Comparison of ENCODE assay signal across 36 cellular contexts in the genomic region with DNA sequence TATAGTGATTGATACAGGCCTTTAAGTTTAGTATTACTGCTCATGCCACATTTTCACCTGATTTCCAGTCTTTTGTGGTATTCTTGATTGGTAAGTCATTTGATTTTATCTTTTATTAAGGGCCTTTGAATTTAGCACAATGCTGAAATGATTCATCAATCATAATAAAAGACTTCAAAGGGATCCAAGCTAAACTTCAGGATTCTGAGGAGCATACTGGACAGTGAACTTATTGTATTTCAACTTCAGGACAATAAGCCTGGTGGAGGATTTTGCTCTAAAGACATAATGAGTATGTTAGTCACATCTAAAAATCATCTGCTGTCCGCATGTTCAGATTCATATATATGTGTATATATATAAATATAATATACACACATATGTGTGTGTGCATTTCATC.
"Had no signal": no experiment of that assay in that cellular context is flagged by ENCODE, and none has a peak within 500 bp of the region (broad histone marks: within the 10 kb centered on the region; RNA-seq: fewer than 3 reads in every experiment).

No MANE protein-coding gene starts in this region.

- H3K4me3 Mint-ChIP-seq: activated B cell treated with CpG ODN at 0.5 μM for 24 hours; activated CD4-positive, alpha-beta memory T cell treated with anti-CD3 and anti-CD28 coated beads for 36 hours; activated CD4-positive, alpha-beta T cell treated with anti-CD3 and anti-CD28 coated beads, Interleukin-2, amount 10 ng/mL, durations not matched to agents 24 days and 14 days; activated CD8-positive, alpha-beta memory T cell treated with anti-CD3 and anti-CD28 coated beads, Interleukin-2, amount 10 ng/mL, durations not matched to agents 7 days and 5 days; activated CD8-positive, alpha-beta T cell treated with anti-CD3 and anti-CD28 coated beads, Interleukin-2, amount 10 ng/mL, durations not matched to agents 7 days and 5 days; activated naive CD4-positive, alpha-beta T cell treated with anti-CD3 and anti-CD28 coated beads for 36 hours; activated naive CD4-positive, alpha-beta T cell treated with anti-CD3 and anti-CD28 coated beads, Interleukin-2, amount 50 U/mL, for 24 hours; activated naive CD8-positive, alpha-beta T cell treated with anti-CD3 and anti-CD28 coated beads for 36 hours; activated naive CD8-positive, alpha-beta T cell treated with anti-CD3 and anti-CD28 coated beads, Interleukin-2, amount 50 U/mL, for 24 hours; activated T-helper 1 cell treated with anti-CD3 and anti-CD28 coated beads, Interleukin-12 subunit alpha, Interleukin-12 subunit beta, Interleukin-2, Interleukin-4 antibody, amounts not matched to agents 30 ng/mL and 10 ng/mL and 1 ng/mL, durations not matched to agents 14 hours and 24 hours and 36 hours; brain; T-helper 2 cell treated with Interferon-gamma antibody and Interleukin-4, amounts not matched to agents 5 μg/mL and 100 μg/mL, for 36 hours had no signal

- DNase-seq: activated B cell treated with CpG ODN at 0.5 μM for 24 hours; activated CD4-positive, alpha-beta memory T cell treated with anti-CD3 and anti-CD28 coated beads for 36 hours; activated CD4-positive, alpha-beta T cell treated with anti-CD3 and anti-CD28 coated beads, Interleukin-2, amount 10 ng/mL, durations not matched to agents 24 days and 14 days; activated CD8-positive, alpha-beta memory T cell treated with anti-CD3 and anti-CD28 coated beads, Interleukin-2, amount 10 ng/mL, durations not matched to agents 7 days and 5 days; activated CD8-positive, alpha-beta memory T cell treated with anti-CD3 and anti-CD28 coated beads, Interleukin-2, amount 50 U/mL, for 4 hours; activated CD8-positive, alpha-beta T cell treated with anti-CD3 and anti-CD28 coated beads, Interleukin-2, amount 10 ng/mL, durations not matched to agents 7 days and 5 days; activated effector memory CD4-positive, alpha-beta T cell treated with anti-CD3 and anti-CD28 coated beads, Interleukin-2, amount 50 U/mL, for 16 hours; activated naive CD4-positive, alpha-beta T cell treated with anti-CD3 and anti-CD28 coated beads for 36 hours; activated naive CD8-positive, alpha-beta T cell treated with anti-CD3 and anti-CD28 coated beads for 36 hours; activated naive CD8-positive, alpha-beta T cell treated with anti-CD3 and anti-CD28 coated beads, Interleukin-2, amount 50 U/mL, for 24 hours; activated T-cell treated with anti-CD3 and anti-CD28 coated beads, Interleukin-2, amount 50 U/mL, for 1 hour; activated T-cell treated with anti-CD3 and anti-CD28 coated beads, Interleukin-2, amount 50 U/mL, for 48 hours; adrenal gland; amygdala; aorta; central memory CD4-positive, alpha-beta T cell; cerebellar nuclear complex; colonic mucosa; effector CD8-positive, alpha-beta T cell; esophagus squamous epithelium; foreskin melanocyte; hippocampal formation; T1000; WERI-Rb-1 had no signal

- H3K27ac ChIP-seq: adrenal gland, breast epithelium, cardiac muscle cell, colonic mucosa, epithelial cell of prostate, gastroesophageal sphincter, WERI-Rb-1 had no signal

- H3K36me3 ChIP-seq: adrenal gland, breast epithelium, cardiac muscle cell, colonic mucosa, esophagus squamous epithelium, gastroesophageal sphincter, WERI-Rb-1 had no signal

- H3K27ac Mint-ChIP-seq: activated B cell treated with CpG ODN at 0.5 μM for 24 hours; activated CD4-positive, alpha-beta memory T cell treated with anti-CD3 and anti-CD28 coated beads for 36 hours; activated CD4-positive, alpha-beta T cell treated with anti-CD3 and anti-CD28 coated beads, Interleukin-2, amount 10 ng/mL, durations not matched to agents 24 days and 14 days; activated CD8-positive, alpha-beta memory T cell treated with anti-CD3 and anti-CD28 coated beads, Interleukin-2, amount 10 ng/mL, durations not matched to agents 7 days and 5 days; activated CD8-positive, alpha-beta T cell treated with anti-CD3 and anti-CD28 coated beads, Interleukin-2, amount 10 ng/mL, durations not matched to agents 7 days and 5 days; activated naive CD4-positive, alpha-beta T cell treated with anti-CD3 and anti-CD28 coated beads for 36 hours; activated naive CD4-positive, alpha-beta T cell treated with anti-CD3 and anti-CD28 coated beads, Interleukin-2, amount 50 U/mL, for 24 hours; activated naive CD8-positive, alpha-beta T cell treated with anti-CD3 and anti-CD28 coated beads for 36 hours; activated naive CD8-positive, alpha-beta T cell treated with anti-CD3 and anti-CD28 coated beads, Interleukin-2, amount 50 U/mL, for 24 hours; activated T-helper 1 cell treated with anti-CD3 and anti-CD28 coated beads, Interleukin-12 subunit alpha, Interleukin-12 subunit beta, Interleukin-2, Interleukin-4 antibody, amounts not matched to agents 30 ng/mL and 10 ng/mL and 1 ng/mL, durations not matched to agents 14 hours and 24 hours and 36 hours; activated T-helper 2 cell treated with anti-CD3 and anti-CD28 coated beads, Interferon-gamma antibody, Interleukin-2, Interleukin-4, amounts not matched to agents 10 μg/mL and 5 μg/mL and 100 μg/mL, durations not matched to agents 14 hours and 24 hours and 36 hours; brain; T-helper 2 cell treated with Interferon-gamma antibody and Interleukin-4, amounts not matched to agents 5 μg/mL and 100 μg/mL, for 36 hours had no signal

- H3K4me1 ChIP-seq: adrenal gland, breast epithelium, colonic mucosa, gastroesophageal sphincter had no signal

- ATAC-seq: activated CD4-positive, CD25-positive, alpha-beta regulatory T cell treated with anti-CD3 and anti-CD28 coated beads, Interleukin-2, amount 50 U/mL, for 24 hours; activated CD8-positive, alpha-beta memory T cell treated with anti-CD3 and anti-CD28 coated beads, Interleukin-2, amount 10 ng/mL, durations not matched to agents 7 days and 5 days; activated CD8-positive, alpha-beta T cell treated with anti-CD3 and anti-CD28 coated beads, Interleukin-2, amount 10 ng/mL, durations not matched to agents 7 days and 5 days; activated naive CD8-positive, alpha-beta T cell treated with anti-CD3 and anti-CD28 coated beads, Interleukin-2, amount 50 U/mL, for 24 hours; gastroesophageal sphincter had no signal

- H3K36me3 Mint-ChIP-seq: activated CD4-positive, alpha-beta memory T cell treated with anti-CD3 and anti-CD28 coated beads for 36 hours; activated CD8-positive, alpha-beta memory T cell treated with anti-CD3 and anti-CD28 coated beads, Interleukin-2, amount 10 ng/mL, durations not matched to agents 7 days and 5 days; activated naive CD4-positive, alpha-beta T cell treated with anti-CD3 and anti-CD28 coated beads, Interleukin-2, amount 50 U/mL, for 24 hours; activated naive CD8-positive, alpha-beta T cell treated with anti-CD3 and anti-CD28 coated beads for 36 hours; brain had no signal

- H3K4me1 Mint-ChIP-seq: activated B cell treated with CpG ODN at 0.5 μM for 24 hours; activated CD4-positive, alpha-beta T cell treated with anti-CD3 and anti-CD28 coated beads, Interleukin-2, amount 10 ng/mL, durations not matched to agents 24 days and 14 days; activated CD8-positive, alpha-beta memory T cell treated with anti-CD3 and anti-CD28 coated beads, Interleukin-2, amount 10 ng/mL, durations not matched to agents 7 days and 5 days; brain had no signal

- FAIRE-seq: endometrium, endothelial cell of umbilical vein had no signal

- H3K4me3 ChIP-seq: adrenal gland, breast epithelium, cardiac muscle cell, colonic mucosa, esophagus squamous epithelium, gastroesophageal sphincter had no signal

- H3K27me3 ChIP-seq: breast epithelium, colonic mucosa had no signal

- H3K9me3 Mint-ChIP-seq: activated B cell treated with CpG ODN at 0.5 μM for 24 hours; activated CD4-positive, alpha-beta memory T cell treated with anti-CD3 and anti-CD28 coated beads for 36 hours; activated CD4-positive, alpha-beta T cell treated with anti-CD3 and anti-CD28 coated beads, Interleukin-2, amount 10 ng/mL, durations not matched to agents 24 days and 14 days; activated naive CD4-positive, alpha-beta T cell treated with anti-CD3 and anti-CD28 coated beads, Interleukin-2, amount 50 U/mL, for 24 hours; activated naive CD8-positive, alpha-beta T cell treated with anti-CD3 and anti-CD28 coated beads for 36 hours; activated naive CD8-positive, alpha-beta T cell treated with anti-CD3 and anti-CD28 coated beads, Interleukin-2, amount 50 U/mL, for 24 hours; activated T-helper 1 cell treated with anti-CD3 and anti-CD28 coated beads, Interleukin-12 subunit alpha, Interleukin-12 subunit beta, Interleukin-2, Interleukin-4 antibody, amounts not matched to agents 30 ng/mL and 10 ng/mL and 1 ng/mL, durations not matched to agents 14 hours and 24 hours and 36 hours; activated T-helper 2 cell treated with anti-CD3 and anti-CD28 coated beads, Interferon-gamma antibody, Interleukin-2, Interleukin-4, amounts not matched to agents 10 μg/mL and 5 μg/mL and 100 μg/mL, durations not matched to agents 14 hours and 24 hours and 36 hours; T-helper 2 cell treated with Interferon-gamma antibody and Interleukin-4, amounts not matched to agents 5 μg/mL and 100 μg/mL, for 36 hours had no signal

- H3K9me3 ChIP-seq: adrenal gland, breast epithelium, colonic mucosa, esophagus squamous epithelium, gastroesophageal sphincter had no signal
